12 cellular contexts compared by ENCODE assay signal in the genomic region with DNA sequence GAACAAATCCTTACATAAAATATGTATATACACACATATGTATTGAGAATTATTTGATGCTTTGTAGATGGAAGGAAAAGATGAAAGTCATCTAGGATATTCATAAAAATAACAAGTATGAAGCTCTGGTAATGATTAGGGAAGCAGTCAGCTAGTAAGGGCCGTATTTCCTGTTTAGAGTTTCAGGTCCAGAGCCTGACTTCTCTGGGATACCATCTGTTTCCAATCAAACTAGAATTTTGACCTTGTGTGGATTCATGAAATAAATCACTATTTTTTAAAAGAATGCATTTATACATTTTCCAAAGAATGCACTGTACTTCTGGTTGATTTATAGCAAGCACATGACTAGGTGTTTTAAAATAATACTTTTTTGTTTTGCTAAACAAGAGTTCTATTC.
DNase-seq lines count a peak whose midpoint lies in the region; ATAC-seq and TF ChIP-seq lines count a peak whose summit lies in the region.
"Had no signal": no experiment of that assay in that cellular context is flagged by ENCODE, and none has a peak within 500 bp of the region (broad histone marks: within the 10 kb centered on the region; RNA-seq: fewer than 3 reads in every experiment).

No MANE protein-coding gene starts in this region.

- peaks cover 22% of the 10 kb centered on the region for H3F3A ChIP-seq in neural progenitor cell (ENCODE audit: low read depth)

- H3K4me1 Mint-ChIP-seq in neural progenitor cell = peaks cover 70% of the 10 kb centered on the region

- no peaks in the 10 kb centered on the region for H3K27me3 Mint-ChIP-seq in neural progenitor cell (ENCODE audit: insufficient read depth, low read depth)

- peaks cover 89% of the 10 kb centered on the region for H3K79me2 ChIP-seq in neural progenitor cell (ENCODE audit: low read depth)

- peak overlapping the region; percentile 65 for H3K27ac Mint-ChIP-seq in neural progenitor cell

- H3K27me3 ChIP-seq in ectodermal cell (ENCODE audit: control insufficient read depth, insufficient read depth, low read length, poor library complexity, severe bottlenecking) (no peaks in the 10 kb centered on the region), neural progenitor cell (no peaks in the 10 kb centered on the region), gastroesophageal sphincter (no peaks in the 10 kb centered on the region)
- H3K27me3 ChIP-seq: cardiac muscle cell had no signal

- peaks cover 19% of the 10 kb centered on the region for H4K20me1 ChIP-seq in neural progenitor cell (ENCODE audit: low read depth)

- H3K9ac ChIP-seq in neural progenitor cell = no peak overlapping the region

- H3K4me2 ChIP-seq in neural progenitor cell = peak overlapping the region; percentile 65

- no peak for TF ChIP-seq POLR2A in gastroesophageal sphincter (IDR thresholded peaks at IDR 0.05)

- DNase-seq in GM04503 (ENCODE audit: low read depth) = peak; percentile 68
- peak; percentile 76 for DNase-seq in NCI-H69 (lab: John Stamatoyannopoulos, UW)
- no peak for DNase-seq in neural progenitor cell (ENCODE audit: low spot score)
- no peak for DNase-seq in COLO829 (ENCODE audit: low spot score)
- DNase-seq in T-helper 2 cell = no peak
- DNase-seq in HPDE6-E6E7 (ENCODE audit: extremely low spot score) = no peak
- DNase-seq: activated CD4-positive, alpha-beta T cell treated with anti-CD3 and anti-CD28 coated beads, Interleukin-2, amount 50 U/mL, for 4 hours; stimulated activated CD4-positive, alpha-beta T cell treated with anti-CD3 and anti-CD28 coated beads, Interleukin-12 subunit alpha, Interleukin-12 subunit beta, amount 100 ng/mL, for 4 hours; substantia nigra had no signal

- H2AFZ ChIP-seq in neural progenitor cell (replicated peaks) = no peak overlapping the region

- H3K36me3 Mint-ChIP-seq in neural progenitor cell = no peaks in the 10 kb centered on the region

- no peak for TF ChIP-seq EP300 in gastroesophageal sphincter (IDR thresholded peaks at IDR 0.05)

- H3K4me1 ChIP-seq in ectodermal cell (ENCODE audit: control insufficient read depth, insufficient read depth, low read length) (peaks cover 34% of the 10 kb centered on the region), neural progenitor cell (peaks cover 49% of the 10 kb centered on the region), gastroesophageal sphincter (peaks cover 0 to 53% (median 6%) of the 10 kb centered on the region in 3 donors)

- no peaks in the 10 kb centered on the region for H3K9me3 Mint-ChIP-seq in neural progenitor cell

- H3K4me3 Mint-ChIP-seq in neural progenitor cell = peak overlapping the region; percentile 92

- peak overlapping the region; percentile 38 for H3K4me3 ChIP-seq in ectodermal cell (ENCODE audit: insufficient read depth, low read depth, low read length)
- peak overlapping the region; percentile 41 for H3K4me3 ChIP-seq in neural progenitor cell
- H3K4me3 ChIP-seq in gastroesophageal sphincter = no peak overlapping the region
- H3K4me3 ChIP-seq: cardiac muscle cell had no signal

- no peaks in the 10 kb centered on the region for H3K9me3 ChIP-seq in ectodermal cell (ENCODE audit: control insufficient read depth, low read length)
- no peaks in the 10 kb centered on the region for H3K9me3 ChIP-seq in neural progenitor cell (ENCODE audit: low read depth)
- H3K9me3 ChIP-seq in gastroesophageal sphincter = no peaks in the 10 kb centered on the region

- H3K36me3 ChIP-seq in ectodermal cell (ENCODE audit: control insufficient read depth, insufficient read depth, low read length) = no peaks in the 10 kb centered on the region
- no peaks in the 10 kb centered on the region for H3K36me3 ChIP-seq in neural progenitor cell
- no peaks in the 10 kb centered on the region for H3K36me3 ChIP-seq in gastroesophageal sphincter
- H3K36me3 ChIP-seq: cardiac muscle cell had no signal

- H3K27ac ChIP-seq in ectodermal cell (ENCODE audit: insufficient read depth, low read depth, low read length, poor library complexity, severe bottlenecking) = no peak overlapping the region
- H3K27ac ChIP-seq in neural progenitor cell = no peak overlapping the region
- peak overlapping the region in 1 of 4 donors; percentile 29 for H3K27ac ChIP-seq in gastroesophageal sphincter
- H3K27ac ChIP-seq: cardiac muscle cell had no signal

- ATAC-seq in gastroesophageal sphincter = no peak

- WGBS in ectodermal cell, 2 experiments = 81 to 86% methylated on average over 1 of the region's 1 CpG
- 46 to 55% methylated on average over 1 of the region's 1 CpG for WGBS in gastroesophageal sphincter (ENCODE audit: low coverage in 1 of 2), 2 donors

- TF ChIP-seq CTCF in neural progenitor cell (IDR thresholded peaks at IDR 0.05) = no peak
- TF ChIP-seq CTCF in gastroesophageal sphincter (IDR thresholded peaks at IDR 0.05) = no peak

Comparison
In these comparisons a context has a peak if more than half of its experiments do, and no peak if none do; other contexts are left out.
1. DNase-seq: peak in GM04503 (single experiment) and NCI-H69 (single experiment); none in neural progenitor cell (single experiment), COLO829 (single experiment), T-helper 2 cell (0 of 5) and HPDE6-E6E7 (single experiment).
2. H3K4me3 ChIP-seq: peak in ectodermal cell (single experiment) and neural progenitor cell (single experiment); none in gastroesophageal sphincter (0 of 2).